ENCODE assay signal across 1 cellular context in genomic region chr12:132205271-132206092, GRCh38.
TF ChIP-seq lines count a peak whose summit lies in the region.

No MANE protein-coding gene starts in this region.

TF ChIP-seq in GM23338, 12 proteins besides CTCF, POLR2A, EP300 and RAD21 (continued from another document):
- TF ChIP-seq ZNF462 (CRISPR knock-in tag; IDR thresholded peaks at IDR 0.05) (no peak), ZNF114 (CRISPR knock-in tag; IDR thresholded peaks at IDR 0.05) (no peak), CREB1 (CRISPR knock-in tag; IDR thresholded peaks at IDR 0.05; ENCODE audit: low read depth) (no peak), ETS1 (IDR thresholded peaks at IDR 0.05) (no peak), REST (IDR thresholded peaks at IDR 0.05; ENCODE audit: unreplicated experiment) (no peak), EZH2phosphoT487 (IDR thresholded peaks at IDR 0.05; ENCODE audit: unreplicated experiment) (no peak), JUNB (IDR thresholded peaks at IDR 0.05; ENCODE audit: unreplicated experiment) (no peak), STAT1 (IDR thresholded peaks at IDR 0.05; ENCODE audit: unreplicated experiment) (no peak), ZNF331 (CRISPR knock-in tag; IDR thresholded peaks at IDR 0.05; ENCODE audit: low read depth) (no peak)
TF ChIP-seq in GM23338: peak in this region for 0.
